In genomic region chr12:6570264-6570887, GRCh38 we compare ENCODE assay signal across 8 cellular contexts. TPM values are rescaled to one million over a fixed set of nuclear protein-coding genes. Genes with fewer than 3 reads are reported as not detected.
A peak's percentile ranks its signal among the peaks of the same experiment; 100 is the strongest.
DNase-seq lines count a peak whose midpoint lies in the region; ATAC-seq and TF ChIP-seq lines count a peak whose summit lies in the region.

No MANE protein-coding gene starts in this region.

- H3K4me1 ChIP-seq in DOHH2 (ENCODE audit: control insufficient read depth, low read length): peaks cover 34% of the 10 kb centered on the region
- peaks cover 4 to 8% of the 10 kb centered on the region in 2 experiments; a peak in 2 of 4 replicates for H3K4me1 ChIP-seq in SK-N-SH (ENCODE audit: control insufficient read depth in 1 of 2, insufficient read depth in 2 of 2, low read depth in 1 of 2, low read length in 1 of 2)

- H4K20me1 ChIP-seq in DOHH2 (ENCODE audit: control insufficient read depth, insufficient read depth, low read depth, low read length) (peaks cover 10% of the 10 kb centered on the region; the same call in 1 of the 2 replicates), SK-N-SH (ENCODE audit: insufficient read depth) (no peaks in the 10 kb centered on the region)

- peaks cover 4% of the 10 kb centered on the region for H3K27me3 Mint-ChIP-seq in nephron (ENCODE audit: low read depth)

- TF ChIP-seq RAD21 in SK-N-SH (IDR thresholded peaks at IDR 0.05; ENCODE audit: low read length): peak; percentile 53

- ATAC-seq in HG03442 (IDR thresholded peaks at IDR 0.05; ENCODE audit: unreplicated experiment) (no peak), HG02623 (IDR thresholded peaks at IDR 0.05; ENCODE audit: unreplicated experiment) (no peak)

- peak; percentile 72 for DNase-seq in HuH-7.5 (ENCODE audit: low spot score)
- peak; percentile 83 for DNase-seq in SK-N-SH
- peak; percentile 52 for DNase-seq in choroid plexus epithelial cell (ENCODE audit: low read depth)
- no peak for DNase-seq in pons (ENCODE audit: low spot score)

- POLR2A ChIA-PET in SK-N-SH (lab: Yijun Ruan, JAX): interaction anchor here (0.5 to 0.9 kb wide), 2 partner anchors 32 to 45 kb away, joined by 3 read pairs; no protein-coding TSS in a partner anchor

- peak; percentile 96 for TF ChIP-seq CTCF in DOHH2 (IDR thresholded peaks at IDR 0.05; ENCODE audit: low read depth, low read length, poor library complexity, severe bottlenecking)
- peak; percentile 71 for TF ChIP-seq CTCF in SK-N-SH (IDR thresholded peaks at IDR 0.05)
- TF ChIP-seq CTCF in choroid plexus epithelial cell (conservative IDR thresholded peaks at IDR 0.05; ENCODE audit: low read depth, low read length): peak; percentile 60
- TF ChIP-seq CTCF in nephron (IDR thresholded peaks at IDR 0.05; ENCODE audit: unreplicated experiment in 3 of 3): peak; percentile 32 to 42 (median 39)

- peaks cover 42% of the 10 kb centered on the region for H3K79me2 ChIP-seq in DOHH2 (ENCODE audit: control insufficient read depth, low read length)
- H3K79me2 ChIP-seq in SK-N-SH (ENCODE audit: insufficient read depth): peaks cover 47% of the 10 kb centered on the region

- 71% methylated on average over 5 of the region's 7 CpGs for WGBS in SK-N-SH (ENCODE audit: low lambda C conversion rate)

- H3K36me3 Mint-ChIP-seq in nephron (ENCODE audit: low read depth): peaks cover 74% of the 10 kb centered on the region

- H3K27me3 ChIP-seq in DOHH2 (ENCODE audit: control insufficient read depth, low read length): no peaks in the 10 kb centered on the region
- no peaks in the 10 kb centered on the region for H3K27me3 ChIP-seq in SK-N-SH (ENCODE audit: insufficient read depth)

- no peak overlapping the region for H2AFZ ChIP-seq in SK-N-SH (ENCODE audit: low read depth)

- H3K4me2 ChIP-seq in DOHH2 (ENCODE audit: low read length): no peak overlapping the region
- H3K4me2 ChIP-seq in SK-N-SH: no peak overlapping the region

- H3K9ac ChIP-seq in SK-N-SH: no peak overlapping the region

- peak overlapping the region; percentile 81 to 100 (median 100) for H3K4me3 Mint-ChIP-seq in nephron

- H3K9me2 ChIP-seq in DOHH2 (replicated peaks; ENCODE audit: control insufficient read depth, low read length) (no peaks in the 10 kb centered on the region), SK-N-SH (no peaks in the 10 kb centered on the region)

- no peak overlapping the region for H3K4me3 ChIP-seq in DOHH2 (ENCODE audit: low read length)
- no peak overlapping the region for H3K4me3 ChIP-seq in SK-N-SH (ENCODE audit: low read depth in 2 of 2, low read length in 1 of 2)
- H3K4me3 ChIP-seq in choroid plexus epithelial cell (ENCODE audit: low read depth, low read length): no peak overlapping the region

- H3K36me3 ChIP-seq in DOHH2 (ENCODE audit: control insufficient read depth, low read length) (peaks cover 84% of the 10 kb centered on the region), SK-N-SH (replicated peaks in 1 of 2; ENCODE audit: control insufficient read depth in 1 of 2, insufficient read depth in 2 of 2, low read length in 1 of 2) (peaks cover 56 to 62% of the 10 kb centered on the region in 2 experiments)

- H3F3A ChIP-seq in DOHH2 (ENCODE audit: control insufficient read depth, insufficient read depth): peaks cover 35% of the 10 kb centered on the region
- peaks cover 58% of the 10 kb centered on the region for H3F3A ChIP-seq in SK-N-SH (replicated peaks; ENCODE audit: insufficient read depth)

- H3K9me3 ChIP-seq in DOHH2 (ENCODE audit: control insufficient read depth, insufficient read depth, low read length) (no peaks in the 10 kb centered on the region), SK-N-SH (no peaks in the 10 kb centered on the region)

- H3K27ac Mint-ChIP-seq in nephron: peak overlapping the region; percentile 57 to 60 (median 60)

- no peaks in the 10 kb centered on the region for H3K9me3 Mint-ChIP-seq in nephron

- peaks cover 37% of the 10 kb centered on the region for H3K4me1 Mint-ChIP-seq in nephron

- no peak for TF ChIP-seq EP300 in SK-N-SH (IDR thresholded peaks at IDR 0.05; ENCODE audit: borderline replicate concordance in 1 of 2, low read depth in 1 of 2, low read length in 1 of 2)

- CTCF ChIA-PET in SK-N-SH (lab: Yijun Ruan, JAX): interaction anchor here (0.7 to 2.8 kb wide), 27 partner anchors 9 to 125 kb away, joined by 3 to 22 read pairs (median 5); partner anchors contain the start of genes IFFO1 and ZNF384

- H3K27ac ChIP-seq in DOHH2 (ENCODE audit: low read depth, low read length): no peak overlapping the region
- H3K27ac ChIP-seq in SK-N-SH (ENCODE audit: low read depth in 2 of 2, low read length in 1 of 2): peak overlapping the region in 1 of 2 experiments; percentile 27; a peak in 1 of 4 replicates

TF ChIP-seq in SK-N-SH, 30 proteins besides CTCF, POLR2A, EP300 and RAD21:
- TF ChIP-seq SMC3 (IDR thresholded peaks at IDR 0.05; ENCODE audit: low read depth, low read length) (peak; percentile 33), CHD2 (IDR thresholded peaks at IDR 0.05; ENCODE audit: low read length, partially characterized antibody) (peak; percentile 24), FOSL2 (IDR thresholded peaks at IDR 0.05; ENCODE audit: borderline replicate concordance, low read depth) (no peak)
TF ChIP-seq in SK-N-SH: peak in this region for 2.

RNA-seq across cellular contexts. Expression of gene NOP2, which starts 2.3 kb away (rescaled TPM):
- polyA plus RNA-seq in SK-N-SH (2012; rRNA removed): 64.5 and 76.2 TPM in 2 replicates
- 45.2 and 46.3 TPM in 2 replicates for polyA plus RNA-seq in SK-N-SH (2012; cell fraction: cytosol; rRNA removed)
- polyA plus RNA-seq in SK-N-SH (2012; cell fraction: nucleus; rRNA removed): 283 and 315 TPM in 2 replicates

RNA-seq across cellular contexts. Expression of gene IFFO1, which starts 14.5 kb away (rescaled TPM):
- polyA plus RNA-seq in SK-N-SH (2012; rRNA removed): 50.1 and 50.6 TPM in 2 replicates
- 16.0 and 21.0 TPM in 2 replicates for polyA plus RNA-seq in SK-N-SH (2012; cell fraction: cytosol; rRNA removed)
- polyA plus RNA-seq in SK-N-SH (2012; cell fraction: nucleus; rRNA removed): 274 and 306 TPM in 2 replicates

RNA-seq across cellular contexts. Expression of gene GAPDH, which starts 36.1 kb away (rescaled TPM):
- 7,875 and 8,077 TPM in 2 replicates for polyA plus RNA-seq in SK-N-SH (2012; rRNA removed)
- polyA plus RNA-seq in SK-N-SH (2012; cell fraction: cytosol; rRNA removed): 5,050 and 6,344 TPM in 2 replicates
- 5,294 and 6,955 TPM in 2 replicates for polyA plus RNA-seq in SK-N-SH (2012; cell fraction: nucleus; rRNA removed)

RNA-seq across cellular contexts. Expression of gene CHD4, which starts 36.8 kb away (rescaled TPM):
- 85.5 and 90.5 TPM in 2 replicates for polyA plus RNA-seq in SK-N-SH (2012; rRNA removed)
- polyA plus RNA-seq in SK-N-SH (2012; cell fraction: cytosol; rRNA removed): 63.2 and 74.4 TPM in 2 replicates
- polyA plus RNA-seq in SK-N-SH (2012; cell fraction: nucleus; rRNA removed): 200 and 254 TPM in 2 replicates

Comparison
In these comparisons a context has a peak if more than half of its experiments do, and no peak if none do; other contexts are left out.
1. CTCF ChIP-seq: peak in every context shown above with its lines; median percentile 96 in DOHH2; 71 in SK-N-SH; 60 in choroid plexus epithelial cell; 39 in nephron.